1 cellular context compared by ENCODE assay signal in genomic region chr7:101941481-101942383, GRCh38.
TF ChIP-seq lines count a peak whose summit lies in the region.

No MANE protein-coding gene starts in this region.

TF ChIP-seq in liver, 16 proteins besides CTCF, POLR2A, EP300 and RAD21 (continued from another document):
- TF ChIP-seq JUND (IDR thresholded peaks at IDR 0.05), result peak in 1 of 2 donors; percentile 64
- no peak for TF ChIP-seq FOXA1 (IDR thresholded peaks at IDR 0.05)
